In the genomic region with DNA sequence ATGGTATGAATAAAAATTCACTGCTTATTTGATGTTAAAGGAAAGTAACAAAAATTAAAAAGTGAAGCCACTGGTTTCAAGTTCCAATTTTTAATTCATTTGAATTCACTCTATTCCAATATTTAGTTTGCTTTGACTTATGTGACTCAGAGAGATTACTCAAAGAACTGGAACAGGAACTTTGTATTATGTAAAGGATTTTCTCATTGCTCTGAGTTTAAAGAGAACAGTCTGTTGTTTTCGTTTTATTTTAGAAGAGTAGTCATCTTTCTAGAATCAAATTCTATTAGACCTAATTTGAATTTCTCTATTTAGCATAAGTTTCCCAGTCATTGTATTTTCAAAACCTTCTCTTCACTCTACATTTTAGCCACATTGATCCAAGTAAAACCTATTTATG, we compare ENCODE assay signal across 19 cellular contexts.
"Had no signal": no experiment of that assay in that cellular context is flagged by ENCODE, and none has a peak within 500 bp of the region (broad histone marks: within the 10 kb centered on the region; RNA-seq: fewer than 3 reads in every experiment).

No MANE protein-coding gene starts in this region.

- DNase-seq: activated CD4-positive, alpha-beta memory T cell treated with anti-CD3 and anti-CD28 coated beads, Interleukin-2, amount 10 ng/mL, durations not matched to agents 7 days and 5 days; activated CD4-positive, alpha-beta T cell treated with anti-CD3 and anti-CD28 coated beads for 48 hours; activated CD4-positive, CD25-positive, alpha-beta regulatory T cell; activated naive CD4-positive, alpha-beta T cell; activated naive CD8-positive, alpha-beta T cell treated with anti-CD3 and anti-CD28 coated beads for 36 hours; activated T-cell treated with anti-CD3 and anti-CD28 coated beads, Interleukin-2, amount 50 U/mL, for 1 hour; body of pancreas; effector memory CD8-positive, alpha-beta T cell; gastrocnemius medialis; heart left ventricle; kidney glomerular epithelial cell; left ventricle myocardium inferior; mammary epithelial cell; midbrain; retina; stimulated activated naive CD8-positive, alpha-beta T cell treated with anti-CD3 and anti-CD28 coated beads, Interleukin-15, Interleukin-2, amounts not matched to agents 100 U/mL and 50 U/mL, for 24 hours; transverse colon; uterus had no signal

- H3K9me3 ChIP-seq: body of pancreas, gastrocnemius medialis, heart left ventricle, left ventricle myocardium inferior, suprapubic skin, transverse colon, uterus had no signal

- H3K4me3 ChIP-seq: body of pancreas, gastrocnemius medialis, heart left ventricle, left ventricle myocardium inferior, suprapubic skin, transverse colon, uterus had no signal

- H3K27ac ChIP-seq: body of pancreas, gastrocnemius medialis, heart left ventricle, left ventricle myocardium inferior, suprapubic skin, transverse colon, uterus had no signal

- H3K4me1 ChIP-seq: body of pancreas, gastrocnemius medialis, left ventricle myocardium inferior, suprapubic skin, transverse colon, uterus had no signal

- H3K36me3 ChIP-seq: gastrocnemius medialis, heart left ventricle, left ventricle myocardium inferior, suprapubic skin, transverse colon, uterus had no signal

- H3K27me3 ChIP-seq: body of pancreas, gastrocnemius medialis, heart left ventricle, suprapubic skin, transverse colon, uterus had no signal
